ENCODE assay signal across 10 cellular contexts in the genomic region with DNA sequence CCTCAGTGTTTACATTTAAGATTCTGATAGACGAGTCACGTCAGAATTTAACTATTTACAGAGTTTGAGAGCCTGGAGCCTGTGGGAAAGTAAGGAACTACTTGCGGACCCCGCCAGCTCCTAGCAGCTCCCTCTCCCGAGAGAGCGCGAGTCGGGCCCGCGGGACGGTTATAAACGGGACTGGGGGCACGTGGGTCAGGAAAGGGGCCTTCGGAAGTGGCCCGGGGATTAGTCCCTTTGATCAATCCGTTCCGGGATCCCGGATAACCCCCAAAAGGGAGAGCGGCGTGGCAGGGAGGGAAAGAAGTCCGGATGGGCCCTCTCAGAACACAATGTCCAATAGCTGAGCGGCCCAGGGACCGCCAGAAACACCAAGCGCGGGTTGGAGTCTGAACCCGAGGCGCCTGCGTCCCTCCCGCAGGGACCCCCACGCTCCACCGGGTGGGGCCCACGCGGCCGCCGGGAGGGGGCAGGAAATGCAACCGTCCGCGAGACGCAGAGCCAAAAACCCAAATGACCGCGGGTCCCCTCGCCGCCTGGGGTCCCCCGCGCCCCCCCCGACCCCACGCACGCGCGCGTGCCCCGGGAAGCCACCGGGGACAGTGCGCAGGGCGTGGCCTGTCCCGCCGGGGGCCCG. TPM values are rescaled to one million over a fixed set of nuclear protein-coding genes. Genes with fewer than 3 reads are reported as not detected.
DNase-seq lines count a peak whose midpoint lies in the region; ATAC-seq and TF ChIP-seq lines count a peak whose summit lies in the region.
"Had no signal": no experiment of that assay in that cellular context is flagged by ENCODE, and none has a peak within 500 bp of the region (broad histone marks: within the 10 kb centered on the region; RNA-seq: fewer than 3 reads in every experiment).

No MANE protein-coding gene starts in this region.

- peak overlapping the region; percentile 7 to 46 for H3K4me3 ChIP-seq in tibial artery

- H3K4me1 Mint-ChIP-seq in activated naive CD4-positive, alpha-beta T cell treated with anti-CD3 and anti-CD28 coated beads, Interleukin-2, amount 50 U/mL, for 24 hours = peaks cover 20% of the 10 kb centered on the region
- H3K4me1 Mint-ChIP-seq in activated T-cell treated with anti-CD3 and anti-CD28 coated beads, Interleukin-2, amount 50 U/mL, for 72 hours (ENCODE audit: low read depth) = peaks cover 29% of the 10 kb centered on the region
- H3K4me1 Mint-ChIP-seq in memory B cell = peaks cover 15% of the 10 kb centered on the region

- intact Hi-C loops in tibial artery (cut with DNase I; ENCODE audit: low total_unique reads) = no loop called here

- H3K4me1 ChIP-seq in tibial artery = peaks cover 0 to 44% (median 34%) of the 10 kb centered on the region in 4 donors

- peak overlapping the region; percentile 51 for H3K4me3 Mint-ChIP-seq in activated naive CD4-positive, alpha-beta T cell treated with anti-CD3 and anti-CD28 coated beads, Interleukin-2, amount 50 U/mL, for 24 hours
- peak overlapping the region; percentile 31 to 38 for H3K4me3 Mint-ChIP-seq in activated T-cell treated with anti-CD3 and anti-CD28 coated beads, Interleukin-2, amount 50 U/mL, for 72 hours
- H3K4me3 Mint-ChIP-seq in memory B cell = peak overlapping the region; percentile 28

- ATAC-seq in activated T-cell treated with anti-CD3 and anti-CD28 coated beads, Interleukin-2, amount 50 U/mL, for 72 hours (replicated peaks in 1 of 2) = no peak
- ATAC-seq in memory B cell (ENCODE audit: low read depth) = no peak
- no peak for ATAC-seq in GM21390 (IDR thresholded peaks at IDR 0.05; ENCODE audit: unreplicated experiment)
- ATAC-seq in HG03442 (IDR thresholded peaks at IDR 0.05; ENCODE audit: unreplicated experiment) = no peak

- H3K36me3 Mint-ChIP-seq in activated naive CD4-positive, alpha-beta T cell treated with anti-CD3 and anti-CD28 coated beads, Interleukin-2, amount 50 U/mL, for 24 hours = peaks cover 9% of the 10 kb centered on the region
- H3K36me3 Mint-ChIP-seq in activated T-cell treated with anti-CD3 and anti-CD28 coated beads, Interleukin-2, amount 50 U/mL, for 72 hours (ENCODE audit: insufficient read depth in 2 of 2) = peaks cover 8 to 11% of the 10 kb centered on the region in 2 donors
- H3K36me3 Mint-ChIP-seq in memory B cell = peaks cover 6% of the 10 kb centered on the region

- H3K27me3 Mint-ChIP-seq in activated naive CD4-positive, alpha-beta T cell treated with anti-CD3 and anti-CD28 coated beads, Interleukin-2, amount 50 U/mL, for 24 hours = peaks cover 53% of the 10 kb centered on the region
- peaks cover 66% of the 10 kb centered on the region for H3K27me3 Mint-ChIP-seq in activated T-cell treated with anti-CD3 and anti-CD28 coated beads, Interleukin-2, amount 50 U/mL, for 72 hours (ENCODE audit: low read depth)
- peaks cover 31% of the 10 kb centered on the region for H3K27me3 Mint-ChIP-seq in memory B cell

- peaks cover 7% of the 10 kb centered on the region for H3K9me3 Mint-ChIP-seq in activated naive CD4-positive, alpha-beta T cell treated with anti-CD3 and anti-CD28 coated beads, Interleukin-2, amount 50 U/mL, for 24 hours
- no peaks in the 10 kb centered on the region for H3K9me3 Mint-ChIP-seq in activated T-cell treated with anti-CD3 and anti-CD28 coated beads, Interleukin-2, amount 50 U/mL, for 72 hours
- peaks cover 4% of the 10 kb centered on the region for H3K9me3 Mint-ChIP-seq in memory B cell

- no peak for TF ChIP-seq CTCF in tibial artery (IDR thresholded peaks at IDR 0.05)

- H3K27ac ChIP-seq in tibial artery = no peak overlapping the region

- DNase-seq in activated naive CD4-positive, alpha-beta T cell (lab: John Stamatoyannopoulos, UW) = no peak
- DNase-seq in activated T-cell treated with anti-CD3 and anti-CD28 coated beads, Interleukin-2, amount 50 U/mL, for 72 hours = no peak
- no peak for DNase-seq in memory B cell (ENCODE audit: low spot score in 2 of 2)
- DNase-seq in tibial artery = no peak
- DNase-seq in GM19238 (ENCODE audit: insufficient read length, low spot score) = no peak
- DNase-seq: NCI-H774 had no signal

- H3K36me3 ChIP-seq in tibial artery = no peaks in the 10 kb centered on the region

- no peak overlapping the region for H3K27ac Mint-ChIP-seq in activated naive CD4-positive, alpha-beta T cell treated with anti-CD3 and anti-CD28 coated beads, Interleukin-2, amount 50 U/mL, for 24 hours
- H3K27ac Mint-ChIP-seq in activated T-cell treated with anti-CD3 and anti-CD28 coated beads, Interleukin-2, amount 50 U/mL, for 72 hours = peak overlapping the region; percentile 78
- peak overlapping the region; percentile 39 for H3K27ac Mint-ChIP-seq in memory B cell

- peaks cover 18 to 98% of the 10 kb centered on the region in 2 donors for H3K27me3 ChIP-seq in tibial artery

- no peaks in the 10 kb centered on the region for H3K9me3 ChIP-seq in tibial artery

RNA-seq across cellular contexts. Expression of a gene that starts 3.6 kb away (rescaled TPM):
- not detected for total RNA-seq in activated T-cell treated with anti-CD3 and anti-CD28 coated beads, Interleukin-2, amount 50 U/mL, for 72 hours
- total RNA-seq: fibroblast of villous mesenchyme had no signal

RNA-seq across cellular contexts. Expression of a gene that starts 13.6 kb away (rescaled TPM):
- under 1 TPM in 1 of 2 donors, not detected in 1; 0.25 TPM for total RNA-seq in activated T-cell treated with anti-CD3 and anti-CD28 coated beads, Interleukin-2, amount 50 U/mL, for 72 hours
- total RNA-seq: fibroblast of villous mesenchyme had no signal
